27 cellular contexts compared by ENCODE assay signal in genomic region chr4:1705732-1706131, GRCh38.
"Had no signal": no experiment of that assay in that cellular context is flagged by ENCODE, and none has a peak within 500 bp of the region (broad histone marks: within the 10 kb centered on the region; RNA-seq: fewer than 3 reads in every experiment).

No MANE protein-coding gene starts in this region.

- DNase-seq: colonic mucosa; effector memory CD4-positive, alpha-beta T cell; foreskin melanocyte; glutamatergic neuron; heart right ventricle; hippocampal formation; left cardiac atrium; left lung; mammary epithelial cell; mesendoderm; midbrain; naive thymus-derived CD4-positive, alpha-beta T cell; spleen; stimulated activated CD4-positive, alpha-beta T cell treated with anti-CD3 and anti-CD28 coated beads, Interleukin-2, amount 100 ng/mL, for 48 hours; stimulated activated naive B cell treated with anti-CD40 and anti-IgM and Interleukin-4, amounts not matched to agents 10 μg/mL and 1 μg/mL and 100 μg/mL, for 72 hours had no signal

- ATAC-seq: heart right ventricle; left cardiac atrium; left lung; naive thymus-derived CD4-positive, alpha-beta T cell; stimulated activated naive B cell treated with anti-CD40 and anti-IgM and Interleukin-4, amounts not matched to agents 10 μg/mL and 1 μg/mL and 100 μg/mL, for 72 hours had no signal

- H3K4me3 Mint-ChIP-seq: dendritic cell treated with granulocyte-macrophage colony-stimulating factor and Interleukin-4, amounts not matched to agents 40 ng/mL and 50 ng/mL, for 4 days; naive thymus-derived CD4-positive, alpha-beta T cell; neural progenitor cell; stimulated activated naive B cell treated with anti-CD40 and anti-IgM and Interleukin-4, amounts not matched to agents 10 μg/mL and 1 μg/mL and 100 μg/mL, for 72 hours; stimulated activated naive CD8-positive, alpha-beta T cell treated with anti-CD3 and anti-CD28 coated beads, Interleukin-15, Interleukin-2, amounts not matched to agents 100 ng/mL and 50 ng/mL, for 24 hours had no signal

- H3K36me3 ChIP-seq: colonic mucosa, thoracic aorta had no signal

- H3K27ac Mint-ChIP-seq: nephron; neural progenitor cell; progenitor cell of endocrine pancreas; stimulated activated naive B cell treated with anti-CD40 and anti-IgM and Interleukin-4, amounts not matched to agents 10 μg/mL and 1 μg/mL and 100 μg/mL, for 72 hours; stimulated activated naive CD8-positive, alpha-beta T cell treated with anti-CD3 and anti-CD28 coated beads, Interleukin-15, Interleukin-2, amounts not matched to agents 100 ng/mL and 50 ng/mL, for 24 hours had no signal

- H3K4me1 ChIP-seq: parathyroid adenoma had no signal

- H3K9me3 Mint-ChIP-seq: dendritic cell treated with granulocyte-macrophage colony-stimulating factor and Interleukin-4, amounts not matched to agents 40 ng/mL and 50 ng/mL, for 4 days; naive thymus-derived CD4-positive, alpha-beta T cell; nephron; neural progenitor cell; stimulated activated naive B cell treated with anti-CD40 and anti-IgM and Interleukin-4, amounts not matched to agents 10 μg/mL and 1 μg/mL and 100 μg/mL, for 72 hours; stimulated activated naive CD8-positive, alpha-beta T cell treated with anti-CD3 and anti-CD28 coated beads, Interleukin-15, Interleukin-2, amounts not matched to agents 100 ng/mL and 50 ng/mL, for 24 hours had no signal

- H3K4me3 ChIP-seq: colonic mucosa, esophagus muscularis mucosa, heart right ventricle, left lung, neural progenitor cell, right atrium auricular region, skin epidermis, spleen, thoracic aorta, tibial nerve, vagina had no signal

- H3K27me3 ChIP-seq: colonic mucosa, esophagus muscularis mucosa, heart right ventricle, left lung, neural progenitor cell, right atrium auricular region, spleen, tibial nerve, vagina had no signal

- H3K27ac ChIP-seq: colonic mucosa, esophagus muscularis mucosa, heart right ventricle, left lung, neural progenitor cell, parathyroid adenoma, right atrium auricular region, skin epidermis, spleen, thoracic aorta, tibial nerve, vagina had no signal

- H3K9me3 ChIP-seq: colonic mucosa, esophagus muscularis mucosa, heart right ventricle, left lung, right atrium auricular region, spleen, thoracic aorta, tibial nerve, vagina had no signal

- H3K27me3 Mint-ChIP-seq: dendritic cell treated with granulocyte-macrophage colony-stimulating factor and Interleukin-4, amounts not matched to agents 40 ng/mL and 50 ng/mL, for 4 days; naive thymus-derived CD4-positive, alpha-beta T cell; progenitor cell of endocrine pancreas; stimulated activated naive B cell treated with anti-CD40 and anti-IgM and Interleukin-4, amounts not matched to agents 10 μg/mL and 1 μg/mL and 100 μg/mL, for 72 hours; stimulated activated naive CD8-positive, alpha-beta T cell treated with anti-CD3 and anti-CD28 coated beads, Interleukin-15, Interleukin-2, amounts not matched to agents 100 ng/mL and 50 ng/mL, for 24 hours had no signal
